Comparison of ENCODE assay signal across 1 cellular context in genomic region chr4:89110986-89111832, GRCh38.
TF ChIP-seq lines count a peak whose summit lies in the region.

TSS of gene TIGD2 (plus strand) at chr4:89111533. CDS start at chr4:89112975, 1,442 bp downstream.

TF ChIP-seq in HepG2, 621 proteins besides CTCF, POLR2A, EP300 and RAD21 (continued from another document and continues in another):
- TF ChIP-seq ZNF407 (CRISPR knock-in tag; IDR thresholded peaks at IDR 0.05; ENCODE audit: not compliant biosample characterization) (no peak), ZNF556 (CRISPR knock-in tag; IDR thresholded peaks at IDR 0.05; ENCODE audit: borderline replicate concordance) (no peak), ZFP41 (CRISPR knock-in tag; IDR thresholded peaks at IDR 0.05; ENCODE audit: borderline replicate concordance) (peak; percentile 34; the same call in 1 of the 2 replicates), ZNF564 (CRISPR knock-in tag; IDR thresholded peaks at IDR 0.05) (peak; percentile 80), RFXANK (CRISPR knock-in tag; IDR thresholded peaks at IDR 0.05) (no peak), CBX5 (CRISPR knock-in tag; IDR thresholded peaks at IDR 0.05; ENCODE audit: borderline replicate concordance) (no peak), NFYC (CRISPR knock-in tag; IDR thresholded peaks at IDR 0.05) (no peak), ZNF317 (CRISPR knock-in tag; IDR thresholded peaks at IDR 0.05) (no peak), AGO2 (optimal IDR thresholded peaks at IDR 0.05; ENCODE audit: low read depth, low read length) (peak; percentile 72), ZNF747 (CRISPR knock-in tag; IDR thresholded peaks at IDR 0.05; ENCODE audit: borderline replicate concordance) (0 out of 2 replicates have a peak, but pooled peaks have one; percentile 56), TOPORS (CRISPR knock-in tag; IDR thresholded peaks at IDR 0.05) (0 out of 2 replicates have a peak, but pooled peaks have one; percentile 73), SMARCE1 (IDR thresholded peaks at IDR 0.05; ENCODE audit: borderline replicate concordance) (no peak), HINFP (CRISPR knock-in tag; IDR thresholded peaks at IDR 0.05; ENCODE audit: low read depth) (no peak), NR2C2 (CRISPR knock-in tag; IDR thresholded peaks at IDR 0.05; ENCODE audit: borderline replicate concordance) (no peak; the same call in 1 of the 2 replicates), ESRRA (CRISPR knock-in tag; IDR thresholded peaks at IDR 0.05; ENCODE audit: low read depth) (no peak; the same call in 1 of the 2 replicates), HOXA9 (CRISPR knock-in tag; IDR thresholded peaks at IDR 0.05; ENCODE audit: borderline replicate concordance) (peak; percentile 96), ZBTB3 (CRISPR knock-in tag; IDR thresholded peaks at IDR 0.05; ENCODE audit: borderline replicate concordance, low read depth) (no peak; the same call in 1 of the 2 replicates), HES4 (CRISPR knock-in tag; IDR thresholded peaks at IDR 0.05; ENCODE audit: borderline replicate concordance) (peak; percentile 47), ZNF510 (CRISPR knock-in tag; IDR thresholded peaks at IDR 0.05; ENCODE audit: low read depth) (no peak), HNF1B (CRISPR knock-in tag; IDR thresholded peaks at IDR 0.05) (peak; percentile 44), MAFG (CRISPR knock-in tag; IDR thresholded peaks at IDR 0.05) (no peak), GABPB1 (CRISPR knock-in tag; IDR thresholded peaks at IDR 0.05) (peak; percentile 89), ZNF264 (CRISPR knock-in tag; IDR thresholded peaks at IDR 0.05) (no peak; the same call in 1 of the 2 replicates), ELF3 (CRISPR knock-in tag; IDR thresholded peaks at IDR 0.05) (peak; percentile 58; the same call in 1 of the 2 replicates), HMG20A (CRISPR knock-in tag; IDR thresholded peaks at IDR 0.05; ENCODE audit: borderline replicate concordance) (peak; percentile 0; the same call in 1 of the 2 replicates)
- TF ChIP-seq, protein P1, sequence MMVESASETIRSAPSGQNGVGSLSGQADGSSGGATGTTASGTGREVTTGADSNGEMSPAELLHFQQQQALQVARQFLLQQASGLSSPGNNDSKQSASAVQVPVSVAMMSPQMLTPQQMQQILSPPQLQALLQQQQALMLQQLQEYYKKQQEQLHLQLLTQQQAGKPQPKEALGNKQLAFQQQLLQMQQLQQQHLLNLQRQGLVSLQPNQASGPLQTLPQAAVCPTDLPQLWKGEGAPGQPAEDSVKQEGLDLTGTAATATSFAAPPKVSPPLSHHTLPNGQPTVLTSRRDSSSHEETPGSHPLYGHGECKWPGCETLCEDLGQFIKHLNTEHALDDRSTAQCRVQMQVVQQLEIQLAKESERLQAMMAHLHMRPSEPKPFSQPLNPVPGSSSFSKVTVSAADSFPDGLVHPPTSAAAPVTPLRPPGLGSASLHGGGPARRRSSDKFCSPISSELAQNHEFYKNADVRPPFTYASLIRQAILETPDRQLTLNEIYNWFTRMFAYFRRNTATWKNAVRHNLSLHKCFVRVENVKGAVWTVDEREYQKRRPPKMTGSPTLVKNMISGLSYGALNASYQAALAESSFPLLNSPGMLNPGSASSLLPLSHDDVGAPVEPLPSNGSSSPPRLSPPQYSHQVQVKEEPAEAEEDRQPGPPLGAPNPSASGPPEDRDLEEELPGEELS (CRISPR knock-in tag; IDR thresholded peaks at IDR 0.05) = peak; percentile 13
- TF ChIP-seq, protein P2, sequence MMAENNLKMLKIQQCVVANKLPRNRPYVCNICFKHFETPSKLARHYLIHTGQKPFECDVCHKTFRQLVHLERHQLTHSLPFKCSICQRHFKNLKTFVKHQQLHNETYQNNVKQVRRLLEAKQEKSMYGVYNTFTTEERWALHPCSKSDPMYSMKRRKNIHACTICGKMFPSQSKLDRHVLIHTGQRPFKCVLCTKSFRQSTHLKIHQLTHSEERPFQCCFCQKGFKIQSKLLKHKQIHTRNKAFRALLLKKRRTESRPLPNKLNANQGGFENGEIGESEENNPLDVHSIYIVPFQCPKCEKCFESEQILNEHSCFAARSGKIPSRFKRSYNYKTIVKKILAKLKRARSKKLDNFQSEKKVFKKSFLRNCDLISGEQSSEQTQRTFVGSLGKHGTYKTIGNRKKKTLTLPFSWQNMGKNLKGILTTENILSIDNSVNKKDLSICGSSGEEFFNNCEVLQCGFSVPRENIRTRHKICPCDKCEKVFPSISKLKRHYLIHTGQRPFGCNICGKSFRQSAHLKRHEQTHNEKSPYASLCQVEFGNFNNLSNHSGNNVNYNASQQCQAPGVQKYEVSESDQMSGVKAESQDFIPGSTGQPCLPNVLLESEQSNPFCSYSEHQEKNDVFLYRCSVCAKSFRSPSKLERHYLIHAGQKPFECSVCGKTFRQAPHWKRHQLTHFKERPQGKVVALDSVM (CRISPR knock-in tag; IDR thresholded peaks at IDR 0.05) = peak; percentile 40; the same call in 1 of the 2 replicates
- TF ChIP-seq, protein P3, sequence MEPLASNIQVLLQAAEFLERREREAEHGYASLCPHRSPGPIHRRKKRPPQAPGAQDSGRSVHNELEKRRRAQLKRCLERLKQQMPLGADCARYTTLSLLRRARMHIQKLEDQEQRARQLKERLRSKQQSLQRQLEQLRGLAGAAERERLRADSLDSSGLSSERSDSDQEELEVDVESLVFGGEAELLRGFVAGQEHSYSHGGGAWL (CRISPR knock-in tag; IDR thresholded peaks at IDR 0.05) = peak; percentile 92
- TF ChIP-seq, protein P4, sequence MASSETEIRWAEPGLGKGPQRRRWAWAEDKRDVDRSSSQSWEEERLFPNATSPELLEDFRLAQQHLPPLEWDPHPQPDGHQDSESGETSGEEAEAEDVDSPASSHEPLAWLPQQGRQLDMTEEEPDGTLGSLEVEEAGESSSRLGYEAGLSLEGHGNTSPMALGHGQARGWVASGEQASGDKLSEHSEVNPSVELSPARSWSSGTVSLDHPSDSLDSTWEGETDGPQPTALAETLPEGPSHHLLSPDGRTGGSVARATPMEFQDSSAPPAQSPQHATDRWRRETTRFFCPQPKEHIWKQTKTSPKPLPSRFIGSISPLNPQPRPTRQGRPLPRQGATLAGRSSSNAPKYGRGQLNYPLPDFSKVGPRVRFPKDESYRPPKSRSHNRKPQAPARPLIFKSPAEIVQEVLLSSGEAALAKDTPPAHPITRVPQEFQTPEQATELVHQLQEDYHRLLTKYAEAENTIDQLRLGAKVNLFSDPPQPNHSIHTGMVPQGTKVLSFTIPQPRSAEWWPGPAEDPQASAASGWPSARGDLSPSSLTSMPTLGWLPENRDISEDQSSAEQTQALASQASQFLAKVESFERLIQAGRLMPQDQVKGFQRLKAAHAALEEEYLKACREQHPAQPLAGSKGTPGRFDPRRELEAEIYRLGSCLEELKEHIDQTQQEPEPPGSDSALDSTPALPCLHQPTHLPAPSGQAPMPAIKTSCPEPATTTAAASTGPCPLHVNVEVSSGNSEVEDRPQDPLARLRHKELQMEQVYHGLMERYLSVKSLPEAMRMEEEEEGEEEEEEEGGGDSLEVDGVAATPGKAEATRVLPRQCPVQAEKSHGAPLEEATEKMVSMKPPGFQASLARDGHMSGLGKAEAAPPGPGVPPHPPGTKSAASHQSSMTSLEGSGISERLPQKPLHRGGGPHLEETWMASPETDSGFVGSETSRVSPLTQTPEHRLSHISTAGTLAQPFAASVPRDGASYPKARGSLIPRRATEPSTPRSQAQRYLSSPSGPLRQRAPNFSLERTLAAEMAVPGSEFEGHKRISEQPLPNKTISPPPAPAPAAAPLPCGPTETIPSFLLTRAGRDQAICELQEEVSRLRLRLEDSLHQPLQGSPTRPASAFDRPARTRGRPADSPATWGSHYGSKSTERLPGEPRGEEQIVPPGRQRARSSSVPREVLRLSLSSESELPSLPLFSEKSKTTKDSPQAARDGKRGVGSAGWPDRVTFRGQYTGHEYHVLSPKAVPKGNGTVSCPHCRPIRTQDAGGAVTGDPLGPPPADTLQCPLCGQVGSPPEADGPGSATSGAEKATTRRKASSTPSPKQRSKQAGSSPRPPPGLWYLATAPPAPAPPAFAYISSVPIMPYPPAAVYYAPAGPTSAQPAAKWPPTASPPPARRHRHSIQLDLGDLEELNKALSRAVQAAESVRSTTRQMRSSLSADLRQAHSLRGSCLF (CRISPR knock-in tag; IDR thresholded peaks at IDR 0.05; ENCODE audit: borderline replicate concordance) = 0 out of 2 replicates have a peak, but pooled peaks have one; percentile 49
